ENCODE assay signal across 8 cellular contexts in the genomic region with DNA sequence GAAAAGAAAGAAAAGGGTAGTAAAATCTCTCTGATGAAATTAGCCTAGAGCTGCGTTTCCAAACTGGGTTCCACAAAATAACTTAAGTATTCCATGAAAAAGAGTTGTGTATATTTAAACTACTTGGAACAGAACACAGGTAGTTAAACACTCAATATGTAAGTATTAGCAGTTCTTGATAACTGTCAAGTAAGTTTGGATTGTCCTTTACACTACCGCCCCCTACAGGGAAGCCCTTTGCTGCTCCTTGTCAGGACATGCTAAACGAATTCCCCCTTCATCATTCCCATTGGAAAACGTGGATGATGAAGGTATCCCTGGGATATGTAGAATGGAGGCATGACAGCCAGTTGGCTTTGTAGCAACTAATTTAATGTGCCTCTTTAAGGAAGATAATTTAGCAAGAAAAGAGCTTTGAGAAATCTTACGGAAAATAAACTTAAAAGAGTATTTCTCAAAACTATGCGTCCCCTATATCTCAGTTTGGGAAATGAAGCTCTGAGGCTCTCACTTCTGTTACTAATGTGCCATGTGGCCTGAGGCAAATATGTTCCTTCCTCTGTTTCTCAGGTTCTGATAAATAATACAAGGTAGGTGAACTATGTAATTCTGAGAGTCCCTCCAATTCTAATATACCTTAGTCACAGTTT. TPM values are rescaled to one million over a fixed set of nuclear protein-coding genes. Genes with fewer than 3 reads are reported as not detected.
DNase-seq lines count a peak whose midpoint lies in the region; TF ChIP-seq lines count a peak whose summit lies in the region.

No MANE protein-coding gene starts in this region.

- TF ChIP-seq CTCF in epithelial cell of proximal tubule (conservative IDR thresholded peaks at IDR 0.05; ENCODE audit: low read depth, low read length) (peak; percentile 95), neural progenitor cell (IDR thresholded peaks at IDR 0.05) (peak; percentile 85)

- peaks cover 8% of the 10 kb centered on the region for H4K20me1 ChIP-seq in neural progenitor cell (ENCODE audit: low read depth)

- no peak overlapping the region for H2AFZ ChIP-seq in neural progenitor cell (replicated peaks)

- intact Hi-C loops in posterior vena cava (cut with DNase I) = no loop called here

- peaks cover 10% of the 10 kb centered on the region for H3K79me2 ChIP-seq in neural progenitor cell (ENCODE audit: low read depth)

- H3K27ac ChIP-seq in neural progenitor cell = no peak overlapping the region

- H3K4me2 ChIP-seq in neural progenitor cell = no peak overlapping the region

- no peak overlapping the region for H3K4me3 Mint-ChIP-seq in neural progenitor cell

- peaks cover 13% of the 10 kb centered on the region for H3K36me3 Mint-ChIP-seq in neural progenitor cell

- no peaks in the 10 kb centered on the region for H3K9me3 Mint-ChIP-seq in neural progenitor cell

- H3K27me3 ChIP-seq in neural progenitor cell = no peaks in the 10 kb centered on the region

- H3F3A ChIP-seq in neural progenitor cell (ENCODE audit: low read depth) = peaks cover 18% of the 10 kb centered on the region

- H3K4me1 ChIP-seq in neural progenitor cell = no peaks in the 10 kb centered on the region

- no peak overlapping the region for H3K9ac ChIP-seq in neural progenitor cell

- H3K36me3 ChIP-seq in neural progenitor cell = peaks cover 16% of the 10 kb centered on the region

- DNase-seq in NCI-H526 (lab: John Stamatoyannopoulos, UW) = peak; percentile 18 to 66
- DNase-seq in NCI-H526 treated with DMSO at 0.1 percent for 48 hours (lab: John Stamatoyannopoulos, UW) = no peak
- peak; percentile 1 for DNase-seq in NCI-H2227 treated with DMSO at 0.1 percent for 48 hours (lab: John Stamatoyannopoulos, UW)
- DNase-seq in activated CD8-positive, alpha-beta memory T cell treated with anti-CD3 and anti-CD28 coated beads for 24 hours = peak; percentile 85
- DNase-seq in epithelial cell of proximal tubule (ENCODE audit: low read depth) = no peak
- DNase-seq in neural progenitor cell (ENCODE audit: low spot score) = peak; percentile 83
- DNase-seq in stromal cell of bone marrow (ENCODE audit: low read depth) = peak; percentile 55
- DNase-seq in posterior vena cava (ENCODE audit: low spot score) = no peak

- H3K9me3 ChIP-seq in neural progenitor cell (ENCODE audit: low read depth) = no peaks in the 10 kb centered on the region

- H3K4me1 Mint-ChIP-seq in neural progenitor cell = no peaks in the 10 kb centered on the region

- no peaks in the 10 kb centered on the region for H3K27me3 Mint-ChIP-seq in neural progenitor cell (ENCODE audit: insufficient read depth, low read depth)

- no peak overlapping the region for H3K27ac Mint-ChIP-seq in neural progenitor cell

- H3K4me3 ChIP-seq in epithelial cell of proximal tubule (ENCODE audit: low read depth, low read length) (no peak overlapping the region), neural progenitor cell (no peak overlapping the region)

RNA-seq across cellular contexts. Expression of gene NCBP3, which starts 18.8 kb away (rescaled TPM):
- 15.2 and 16.4 TPM in 2 replicates for total RNA-seq in epithelial cell of proximal tubule
- total RNA-seq in neural progenitor cell (ENCODE audit: low replicate concordance) = 55.7 and 72.4 TPM in 2 replicates
- total RNA-seq in posterior vena cava = 10 to 100 TPM; 22.3 to 22.8 TPM

RNA-seq across cellular contexts. Expression of gene ITGAE, which starts 26.3 kb away (rescaled TPM):
- 36.0 and 61.0 TPM in 2 replicates for total RNA-seq in epithelial cell of proximal tubule
- 33.7 and 47.5 TPM in 2 replicates for total RNA-seq in neural progenitor cell (ENCODE audit: low replicate concordance)
- total RNA-seq in posterior vena cava = 10 to 100 TPM; 18.2 to 25.6 TPM

Comparison
In these comparisons a context has a peak if more than half of its experiments do, and no peak if none do; other contexts are left out.
1. DNase-seq: peak in NCI-H526 (2 of 2), NCI-H2227 treated with DMSO at 0.1 percent for 48 hours (single experiment), activated CD8-positive, alpha-beta memory T cell treated with anti-CD3 and anti-CD28 coated beads for 24 hours (single experiment), neural progenitor cell (single experiment) and stromal cell of bone marrow (single experiment); none in NCI-H526 treated with DMSO at 0.1 percent for 48 hours (single experiment), epithelial cell of proximal tubule (single experiment) and posterior vena cava (single experiment).